In genomic region chr12:79927772-79928474, GRCh38 we compare ENCODE assay signal across 8 cellular contexts. TPM values are rescaled to one million over a fixed set of nuclear protein-coding genes. Genes with fewer than 3 reads are reported as not detected.
DNase-seq lines count a peak whose midpoint lies in the region; ATAC-seq and TF ChIP-seq lines count a peak whose summit lies in the region.

No MANE protein-coding gene starts in this region.

- no peak overlapping the region for H3K4me3 ChIP-seq in effector memory CD4-positive, alpha-beta T cell (ENCODE audit: insufficient read depth, low read depth, low read length, poor library complexity, severe bottlenecking)
- H3K4me3 ChIP-seq in esophagus squamous epithelium (peak overlapping the region in 1 of 4 donors; percentile 9), neural progenitor cell (no peak overlapping the region)

- DNase-seq in Right ventricle myocardium inferior (ENCODE audit: missing footprints) (no peak), Right ventricle myocardium superior (no peak), T-cell (peak; percentile 4 to 60 (median 38)), esophagus squamous epithelium (lab: John Stamatoyannopoulos, UW) (no peak), neural progenitor cell (ENCODE audit: low spot score) (no peak), NCI-H1694 treated with DMSO at 0.1 percent for 48 hours (lab: John Stamatoyannopoulos, UW) (no peak)
- peak in 2 of 3 donors; percentile 24 to 30 for DNase-seq in effector memory CD4-positive, alpha-beta T cell

- H3K27ac ChIP-seq in effector memory CD4-positive, alpha-beta T cell (ENCODE audit: insufficient read depth, low read length, poor library complexity, severe bottlenecking), result peak overlapping the region; percentile 37
- H3K27ac ChIP-seq in esophagus squamous epithelium (peak overlapping the region in 1 of 4 donors; percentile 27), neural progenitor cell (no peak overlapping the region)

- H3K27ac Mint-ChIP-seq in T-cell, result peak overlapping the region; percentile 77 to 87
- H3K27ac Mint-ChIP-seq in neural progenitor cell, result no peak overlapping the region

- peaks cover 100% of the 10 kb centered on the region for H3K79me2 ChIP-seq in neural progenitor cell (ENCODE audit: low read depth)

- H3K27me3 ChIP-seq in effector memory CD4-positive, alpha-beta T cell (replicated peaks; ENCODE audit: control insufficient read depth, insufficient read depth, low read length, poor library complexity, severe bottlenecking), result no peaks in the 10 kb centered on the region
- no peaks in the 10 kb centered on the region for H3K27me3 ChIP-seq in esophagus squamous epithelium
- no peaks in the 10 kb centered on the region for H3K27me3 ChIP-seq in neural progenitor cell

- H3K27me3 Mint-ChIP-seq in T-cell, result no peaks in the 10 kb centered on the region
- H3K27me3 Mint-ChIP-seq in neural progenitor cell (ENCODE audit: insufficient read depth, low read depth), result no peaks in the 10 kb centered on the region

- no peak for TF ChIP-seq POLR2A in esophagus squamous epithelium (IDR thresholded peaks at IDR 0.05)

- no peaks in the 10 kb centered on the region for H3F3A ChIP-seq in neural progenitor cell (ENCODE audit: low read depth)

- H3K9me3 ChIP-seq in effector memory CD4-positive, alpha-beta T cell (ENCODE audit: control insufficient read depth, low read length), result no peaks in the 10 kb centered on the region
- H3K9me3 ChIP-seq in esophagus squamous epithelium, result no peaks in the 10 kb centered on the region
- no peaks in the 10 kb centered on the region for H3K9me3 ChIP-seq in neural progenitor cell (ENCODE audit: low read depth)

- peak overlapping the region in 2 of 3 donors; percentile 14 to 36 for H3K4me3 Mint-ChIP-seq in T-cell
- no peak overlapping the region for H3K4me3 Mint-ChIP-seq in neural progenitor cell

- CTCF ChIA-PET in T-cell (lab: Charles Lee), result interaction anchor here in 1 of 2 donors (0.6 kb wide), 1 partner anchor 342 kb away, joined by 3 read pairs; no protein-coding TSS in a partner anchor

- peaks cover 6% of the 10 kb centered on the region for H3K36me3 Mint-ChIP-seq in T-cell
- peaks cover 8% of the 10 kb centered on the region for H3K36me3 Mint-ChIP-seq in neural progenitor cell

- WGBS in esophagus squamous epithelium, 2 donors, result 3 to 10% methylated on average over 1 of the region's 1 CpG

- no peak overlapping the region for H2AFZ ChIP-seq in neural progenitor cell (replicated peaks)

- peaks cover 78% of the 10 kb centered on the region for H4K20me1 ChIP-seq in neural progenitor cell (ENCODE audit: low read depth)

- H3K4me1 Mint-ChIP-seq in T-cell (peaks cover 60 to 72% (median 71%) of the 10 kb centered on the region in 3 donors), neural progenitor cell (peaks cover 15% of the 10 kb centered on the region)

- intact Hi-C loops in Right ventricle myocardium inferior (cut with DNase I) (no loop called here), Right ventricle myocardium superior (cut with DNase I) (no loop called here), esophagus squamous epithelium (cut with DNase I) (no loop called here)

- H3K4me2 ChIP-seq in neural progenitor cell, result no peak overlapping the region

- H3K4me1 ChIP-seq in effector memory CD4-positive, alpha-beta T cell (ENCODE audit: control insufficient read depth, insufficient read depth, low read length, poor library complexity, severe bottlenecking), result peaks cover 24% of the 10 kb centered on the region
- H3K4me1 ChIP-seq in esophagus squamous epithelium (peaks cover 0 to 70% (median 10%) of the 10 kb centered on the region in 3 donors), neural progenitor cell (peaks cover 15% of the 10 kb centered on the region)

- peak; percentile 37 for ATAC-seq in Right ventricle myocardium inferior
- no peak for ATAC-seq in Right ventricle myocardium superior (ENCODE audit: poor library complexity)
- peak; percentile 99 for ATAC-seq in HG02981 (IDR thresholded peaks at IDR 0.05; ENCODE audit: unreplicated experiment)
- peak; percentile 96 to 99 (median 99) for ATAC-seq in T-cell (replicated peaks in 1 of 4)

- POLR2A ChIA-PET in T-cell (lab: Charles Lee), result interaction anchor here in 1 of 2 donors (0.6 kb wide), 2 partner anchors 16 to 63 kb away, joined by 3 to 4 read pairs; no protein-coding TSS in a partner anchor

- no peaks in the 10 kb centered on the region for H3K36me3 ChIP-seq in effector memory CD4-positive, alpha-beta T cell (ENCODE audit: control insufficient read depth, insufficient read depth, low read length)
- H3K36me3 ChIP-seq in esophagus squamous epithelium, result no peaks in the 10 kb centered on the region
- H3K36me3 ChIP-seq in neural progenitor cell, result no peaks in the 10 kb centered on the region

- H3K9ac ChIP-seq in neural progenitor cell, result no peak overlapping the region

- no peaks in the 10 kb centered on the region for H3K9me3 Mint-ChIP-seq in T-cell
- H3K9me3 Mint-ChIP-seq in neural progenitor cell, result peaks cover 3% of the 10 kb centered on the region

- no peak for TF ChIP-seq CTCF in esophagus squamous epithelium (IDR thresholded peaks at IDR 0.05)
- TF ChIP-seq CTCF in neural progenitor cell (IDR thresholded peaks at IDR 0.05), result no peak

RNA-seq across cellular contexts. Expression of gene PPP1R12A, which starts 7.0 kb away (rescaled TPM):
- total RNA-seq in Right ventricle myocardium inferior (43.9 TPM), Right ventricle myocardium superior (38.8 TPM), T-cell (100 to 1,000 TPM in 2 of 5 donors, 10 to 100 TPM in 3; 84.8 to 109 (median 89.5) TPM), esophagus squamous epithelium (100 to 1,000 TPM in 1 of 4 donors, 10 to 100 TPM in 3; 25.7 to 165 (median 60.8) TPM), neural progenitor cell (ENCODE audit: low replicate concordance) (63.2 and 86.7 TPM in 2 replicates)

Comparison
In these comparisons a context has a peak if more than half of its experiments do, and no peak if none do; other contexts are left out.
1. DNase-seq: peak in T-cell (34 of 34) and effector memory CD4-positive, alpha-beta T cell (2 of 3); none in Right ventricle myocardium inferior (single experiment), Right ventricle myocardium superior (single experiment), esophagus squamous epithelium (single experiment), neural progenitor cell (single experiment) and NCI-H1694 treated with DMSO at 0.1 percent for 48 hours (single experiment).